23 cellular contexts compared by ENCODE assay signal in genomic region chr10:105253843-105254242, GRCh38.
A peak's percentile ranks its signal among the peaks of the same experiment; 100 is the strongest.
DNase-seq lines count a peak whose midpoint lies in the region; ATAC-seq and TF ChIP-seq lines count a peak whose summit lies in the region.
"Had no signal": no experiment of that assay in that cellular context is flagged by ENCODE, and none has a peak within 500 bp of the region (broad histone marks: within the 10 kb centered on the region; RNA-seq: fewer than 3 reads in every experiment).

No MANE protein-coding gene starts in this region.

- H3K27ac Mint-ChIP-seq in activated CD8-positive, alpha-beta T cell treated with anti-CD3 and anti-CD28 coated beads, Interleukin-2, amount 10 ng/mL, durations not matched to agents 7 days and 5 days, result no peak overlapping the region
- H3K27ac Mint-ChIP-seq: CD14-positive monocyte; CD4-positive, alpha-beta T cell; CD8-positive, alpha-beta memory T cell; H9 had no signal

- H3K4me1 Mint-ChIP-seq in activated CD8-positive, alpha-beta T cell treated with anti-CD3 and anti-CD28 coated beads, Interleukin-2, amount 10 ng/mL, durations not matched to agents 7 days and 5 days (ENCODE audit: low read depth), result no peaks in the 10 kb centered on the region
- H3K4me1 Mint-ChIP-seq: CD14-positive monocyte; CD8-positive, alpha-beta memory T cell had no signal

- CTCF ChIA-PET in SK-N-SH (lab: Yijun Ruan, JAX), result interaction anchor here (0.9 kb wide), 1 partner anchor 15 kb away, joined by 4 read pairs; no protein-coding TSS in a partner anchor
- CTCF ChIA-PET in activated CD8-positive, alpha-beta T cell treated with anti-CD3 and anti-CD28 coated beads, Interleukin-2, amount 10 ng/mL, durations not matched to agents 7 days and 5 days (lab: Charles Lee), result no interaction called here

- intact Hi-C loops in esophagus muscularis mucosa (cut with DNase I), result no loop called here

- H3K9me3 ChIP-seq in SK-N-SH (no peaks in the 10 kb centered on the region), esophagus muscularis mucosa (no peaks in the 10 kb centered on the region), MG63 (no peaks in the 10 kb centered on the region)
- H3K9me3 ChIP-seq: A549; BE2C; BLaER1 treated with 17β-estradiol and CSF1 and Interleukin-3, amounts not matched to agents 10 nM and 100 nM had no signal

- no peak overlapping the region for H3K4me3 Mint-ChIP-seq in activated CD8-positive, alpha-beta T cell treated with anti-CD3 and anti-CD28 coated beads, Interleukin-2, amount 10 ng/mL, durations not matched to agents 7 days and 5 days
- H3K4me3 Mint-ChIP-seq: CD14-positive monocyte; CD4-positive, alpha-beta T cell; CD8-positive, alpha-beta memory T cell; H9 had no signal

- no peak for TF ChIP-seq POLR2A in esophagus muscularis mucosa (IDR thresholded peaks at IDR 0.05; ENCODE audit: low read depth)

- 7% methylated on average over 6 of the region's 6 CpGs for WGBS in SK-N-SH (ENCODE audit: low lambda C conversion rate)
- 77% methylated on average over 6 of the region's 6 CpGs for WGBS in esophagus muscularis mucosa

- TF ChIP-seq CTCF in SK-N-SH (IDR thresholded peaks at IDR 0.05) (no peak), esophagus muscularis mucosa (IDR thresholded peaks at IDR 0.05) (no peak)

- peak; percentile 55 for DNase-seq in SK-N-SH
- peak; percentile 16 for DNase-seq in NCI-H748 treated with DMSO at 0.1 percent for 48 hours (lab: John Stamatoyannopoulos, UW)
- peak; percentile 45 for DNase-seq in esophagus muscularis mucosa (ENCODE audit: extremely low spot score)
- DNase-seq in MG63, result no peak
- no peak for DNase-seq in activated CD8-positive, alpha-beta T cell treated with anti-CD3 and anti-CD28 coated beads, Interleukin-2, amount 10 ng/mL, durations not matched to agents 7 days and 5 days
- DNase-seq: 8988T; ACHN; AML-193; BE2C; CD4-positive, alpha-beta T cell; CD8-positive, alpha-beta memory T cell; DMS 273 treated with DMSO at 0.1 percent for 48 hours; DMS79; EL; GDM1; GM23248; H9 had no signal

- no peaks in the 10 kb centered on the region for H4K20me1 ChIP-seq in SK-N-SH (ENCODE audit: insufficient read depth)
- H4K20me1 ChIP-seq: BLaER1 treated with 17β-estradiol and CSF1 and Interleukin-3, amounts not matched to agents 10 nM and 100 nM had no signal

- no peaks in the 10 kb centered on the region for H3K79me2 ChIP-seq in SK-N-SH (ENCODE audit: insufficient read depth)

- H3K9me3 Mint-ChIP-seq in activated CD8-positive, alpha-beta T cell treated with anti-CD3 and anti-CD28 coated beads, Interleukin-2, amount 10 ng/mL, durations not matched to agents 7 days and 5 days (ENCODE audit: insufficient read depth), result no peaks in the 10 kb centered on the region
- H3K9me3 Mint-ChIP-seq: H9 had no signal

- no peak for ATAC-seq in SK-N-SH treated with all-trans-retinoic acid at 6 μM for 48 hours
- no peak for ATAC-seq in activated CD8-positive, alpha-beta T cell treated with anti-CD3 and anti-CD28 coated beads, Interleukin-2, amount 10 ng/mL, durations not matched to agents 7 days and 5 days
- ATAC-seq: A549, GM12878, HCT116 had no signal

- H3K27me3 ChIP-seq in SK-N-SH (ENCODE audit: insufficient read depth) (no peaks in the 10 kb centered on the region), esophagus muscularis mucosa (no peaks in the 10 kb centered on the region), MG63 (no peaks in the 10 kb centered on the region)
- H3K27me3 ChIP-seq: BE2C; BLaER1 treated with 17β-estradiol and CSF1 and Interleukin-3, amounts not matched to agents 10 nM and 100 nM had no signal

- POLR2A ChIA-PET in SK-N-SH (lab: Yijun Ruan, JAX), result no interaction called here
- POLR2A ChIA-PET in activated CD8-positive, alpha-beta T cell treated with anti-CD3 and anti-CD28 coated beads, Interleukin-2, amount 10 ng/mL, durations not matched to agents 7 days and 5 days (lab: Charles Lee), result no interaction called here

- H2AFZ ChIP-seq in SK-N-SH (ENCODE audit: low read depth), result no peak overlapping the region
- H2AFZ ChIP-seq: GM23248 had no signal

- no peaks in the 10 kb centered on the region for H3K36me3 Mint-ChIP-seq in activated CD8-positive, alpha-beta T cell treated with anti-CD3 and anti-CD28 coated beads, Interleukin-2, amount 10 ng/mL, durations not matched to agents 7 days and 5 days (ENCODE audit: low read depth)
- H3K36me3 Mint-ChIP-seq: CD14-positive monocyte; CD8-positive, alpha-beta memory T cell had no signal

- H3K9ac ChIP-seq in SK-N-SH, result no peak overlapping the region
- H3K9ac ChIP-seq: BLaER1 treated with 17β-estradiol and CSF1 and Interleukin-3, amounts not matched to agents 10 nM and 100 nM; GM23248 had no signal

- H3K9me2 ChIP-seq in SK-N-SH, result no peaks in the 10 kb centered on the region

- H3K27me3 Mint-ChIP-seq in activated CD8-positive, alpha-beta T cell treated with anti-CD3 and anti-CD28 coated beads, Interleukin-2, amount 10 ng/mL, durations not matched to agents 7 days and 5 days (ENCODE audit: low read depth), result no peaks in the 10 kb centered on the region
- H3K27me3 Mint-ChIP-seq: CD4-positive, alpha-beta T cell; CD8-positive, alpha-beta memory T cell had no signal

- H3K4me3 ChIP-seq in SK-N-SH (ENCODE audit: low read depth in 2 of 2, low read length in 1 of 2) (no peak overlapping the region), esophagus muscularis mucosa (no peak overlapping the region), MG63 (no peak overlapping the region)
- H3K4me3 ChIP-seq: A549; BLaER1 treated with 17β-estradiol and CSF1 and Interleukin-3, amounts not matched to agents 10 nM and 100 nM; GM12878; GM23248 had no signal

- H3K4me2 ChIP-seq in SK-N-SH, result no peak overlapping the region
- H3K4me2 ChIP-seq: A549; BLaER1 treated with 17β-estradiol and CSF1 and Interleukin-3, amounts not matched to agents 10 nM and 100 nM had no signal

- H3K36me3 ChIP-seq in SK-N-SH (replicated peaks in 1 of 2; ENCODE audit: control insufficient read depth in 1 of 2, insufficient read depth in 2 of 2, low read length in 1 of 2) (no peaks in the 10 kb centered on the region), esophagus muscularis mucosa (no peaks in the 10 kb centered on the region), MG63 (no peaks in the 10 kb centered on the region)
- H3K36me3 ChIP-seq: BE2C; BLaER1 treated with 17β-estradiol and CSF1 and Interleukin-3, amounts not matched to agents 10 nM and 100 nM had no signal

- H3K4me1 ChIP-seq in SK-N-SH (ENCODE audit: control insufficient read depth in 1 of 2, insufficient read depth in 2 of 2, low read depth in 1 of 2, low read length in 1 of 2) (peaks cover 0 to 15% of the 10 kb centered on the region in 2 experiments; a peak in 2 of 4 replicates), esophagus muscularis mucosa (peaks cover 0 to 17% (median 9%) of the 10 kb centered on the region in 4 donors)
- H3K4me1 ChIP-seq: A549; BE2C; BLaER1 treated with 17β-estradiol and CSF1 and Interleukin-3, amounts not matched to agents 10 nM and 100 nM had no signal

- H3K27ac ChIP-seq in SK-N-SH (ENCODE audit: low read depth in 2 of 2, low read length in 1 of 2) (peak overlapping the region in 1 of 2 experiments; percentile 41; a peak in 1 of 4 replicates), esophagus muscularis mucosa (replicated peaks in 1 of 4) (no peak overlapping the region)
- H3K27ac ChIP-seq: A549; BLaER1 treated with 17β-estradiol and CSF1 and Interleukin-3, amounts not matched to agents 10 nM and 100 nM; GM23248 had no signal

- TF ChIP-seq EP300 in SK-N-SH (IDR thresholded peaks at IDR 0.05; ENCODE audit: borderline replicate concordance in 1 of 2, low read depth in 1 of 2, low read length in 1 of 2) (peak in 1 of 2 experiments; percentile 64; a peak in 2 of 4 replicates), esophagus muscularis mucosa (IDR thresholded peaks at IDR 0.05) (no peak)

- no peaks in the 10 kb centered on the region for H3F3A ChIP-seq in SK-N-SH (replicated peaks; ENCODE audit: insufficient read depth)

- TF ChIP-seq RAD21 in SK-N-SH (IDR thresholded peaks at IDR 0.05; ENCODE audit: low read length), result no peak

TF ChIP-seq in SK-N-SH, 30 proteins besides CTCF, POLR2A, EP300 and RAD21 (continues in another document):
- TF ChIP-seq RCOR1 (IDR thresholded peaks at IDR 0.05; ENCODE audit: low read length) (peak; percentile 37; the same call in 1 of the 2 replicates), ZBTB33 (IDR thresholded peaks at IDR 0.05; ENCODE audit: borderline replicate concordance, low read depth) (no peak), FOSL2 (IDR thresholded peaks at IDR 0.05; ENCODE audit: borderline replicate concordance, low read depth) (no peak)

TF ChIP-seq in SK-N-SH treated with all-trans-retinoic acid at 6 μM for 48 hours, 23 proteins besides CTCF, POLR2A, EP300 and RAD21:
- no peak for TF ChIP-seq ZFP3 (CRISPR knock-in tag; IDR thresholded peaks at IDR 0.05)
- no peak for TF ChIP-seq ZNF70 (CRISPR knock-in tag; IDR thresholded peaks at IDR 0.05)
- TF ChIP-seq BACH2 (CRISPR knock-in tag; IDR thresholded peaks at IDR 0.05; ENCODE audit: borderline replicate concordance), result no peak
- TF ChIP-seq TOX (CRISPR knock-in tag; IDR thresholded peaks at IDR 0.05; ENCODE audit: borderline replicate concordance), result no peak
- TF ChIP-seq GLIS3 (CRISPR knock-in tag; IDR thresholded peaks at IDR 0.05), result no peak
- no peak for TF ChIP-seq ZC3H10 (CRISPR knock-in tag; IDR thresholded peaks at IDR 0.05)
- no peak for TF ChIP-seq CSRNP3 (CRISPR knock-in tag; IDR thresholded peaks at IDR 0.05)
- TF ChIP-seq PPARA (CRISPR knock-in tag; IDR thresholded peaks at IDR 0.05; ENCODE audit: borderline replicate concordance), result no peak
- TF ChIP-seq CSDC2 (CRISPR knock-in tag; IDR thresholded peaks at IDR 0.05), result no peak

Comparison
In these comparisons a context has a peak if more than half of its experiments do, and no peak if none do; other contexts are left out.
1. DNase-seq: peak in SK-N-SH (single experiment), NCI-H748 treated with DMSO at 0.1 percent for 48 hours (single experiment) and esophagus muscularis mucosa (single experiment); none in MG63 (single experiment) and activated CD8-positive, alpha-beta T cell treated with anti-CD3 and anti-CD28 coated beads, Interleukin-2, amount 10 ng/mL, durations not matched to agents 7 days and 5 days (single experiment).